In genomic region chr7:100224891-100225290, GRCh38 we compare ENCODE assay signal across 6 cellular contexts. TPM values are rescaled to one million over a fixed set of nuclear protein-coding genes. Genes with fewer than 3 reads are reported as not detected.
"Had no signal": no experiment of that assay in that cellular context is flagged by ENCODE, and none has a peak within 500 bp of the region (broad histone marks: within the 10 kb centered on the region; RNA-seq: fewer than 3 reads in every experiment).

No MANE protein-coding gene starts in this region.

RNA-seq across cellular contexts. Expression of gene PVRIG, which starts 5.1 kb away (rescaled TPM):
- total RNA-seq: astrocyte, dermis microvascular lymphatic vessel endothelial cell, frontal cortex, hepatocyte, mesenteric fat pad, prostate gland had no signal
